Comparison of ENCODE assay signal across 1 cellular context in the genomic region with DNA sequence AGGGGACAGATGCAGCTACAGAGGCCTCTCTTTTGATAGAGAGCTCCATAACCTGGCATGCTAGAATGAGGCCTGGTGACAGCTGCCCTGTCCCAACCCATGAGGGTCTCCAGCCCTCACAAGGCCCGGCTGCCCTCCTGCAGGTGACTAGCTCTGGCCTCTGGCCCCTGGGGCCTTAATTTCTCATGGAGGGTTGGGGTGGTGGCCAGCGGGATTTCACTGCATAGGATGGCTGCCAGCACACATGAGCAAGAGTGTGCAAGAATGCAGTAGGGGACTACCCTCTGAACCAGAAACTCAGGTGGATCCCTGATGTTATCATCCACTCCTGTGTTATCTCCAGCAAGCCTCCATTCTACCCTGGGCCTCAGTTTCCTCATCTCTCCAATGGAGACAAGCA.
TF ChIP-seq lines count a peak whose summit lies in the region.

No MANE protein-coding gene starts in this region.

TF ChIP-seq in IMR-90, 13 proteins besides CTCF, POLR2A, EP300 and RAD21 (continued from another document):
- TF ChIP-seq MAFK (IDR thresholded peaks at IDR 0.05; ENCODE audit: low read depth, low read length) = no peak
- no peak for TF ChIP-seq RFX5 (IDR thresholded peaks at IDR 0.05; ENCODE audit: low read depth, low read length)
- no peak for TF ChIP-seq BHLHE40 (IDR thresholded peaks at IDR 0.05; ENCODE audit: low read depth, low read length)
- no peak for TF ChIP-seq NFE2L2 (IDR thresholded peaks at IDR 0.05; ENCODE audit: low read depth, low read length)
- TF ChIP-seq SMC3 (IDR thresholded peaks at IDR 0.05; ENCODE audit: low read depth, low read length) = no peak
- no peak for TF ChIP-seq CHD1 (IDR thresholded peaks at IDR 0.05; ENCODE audit: low read depth, low read length)
- no peak for TF ChIP-seq FOS (IDR thresholded peaks at IDR 0.05; ENCODE audit: low read depth, low read length)
- TF ChIP-seq RCOR1 (IDR thresholded peaks at IDR 0.05; ENCODE audit: insufficient replicate concordance, low read length) = no peak
- TF ChIP-seq, protein P1, sequence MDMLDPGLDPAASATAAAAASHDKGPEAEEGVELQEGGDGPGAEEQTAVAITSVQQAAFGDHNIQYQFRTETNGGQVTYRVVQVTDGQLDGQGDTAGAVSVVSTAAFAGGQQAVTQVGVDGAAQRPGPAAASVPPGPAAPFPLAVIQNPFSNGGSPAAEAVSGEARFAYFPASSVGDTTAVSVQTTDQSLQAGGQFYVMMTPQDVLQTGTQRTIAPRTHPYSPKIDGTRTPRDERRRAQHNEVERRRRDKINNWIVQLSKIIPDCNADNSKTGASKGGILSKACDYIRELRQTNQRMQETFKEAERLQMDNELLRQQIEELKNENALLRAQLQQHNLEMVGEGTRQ (IDR thresholded peaks at IDR 0.05; ENCODE audit: low read depth, low read length) = no peak
- no peak for TF ChIP-seq ELK1 (IDR thresholded peaks at IDR 0.05; ENCODE audit: borderline replicate concordance, low read depth, low read length)
TF ChIP-seq in IMR-90: peak in this region for 0.
